8 cellular contexts compared by ENCODE assay signal in the genomic region with DNA sequence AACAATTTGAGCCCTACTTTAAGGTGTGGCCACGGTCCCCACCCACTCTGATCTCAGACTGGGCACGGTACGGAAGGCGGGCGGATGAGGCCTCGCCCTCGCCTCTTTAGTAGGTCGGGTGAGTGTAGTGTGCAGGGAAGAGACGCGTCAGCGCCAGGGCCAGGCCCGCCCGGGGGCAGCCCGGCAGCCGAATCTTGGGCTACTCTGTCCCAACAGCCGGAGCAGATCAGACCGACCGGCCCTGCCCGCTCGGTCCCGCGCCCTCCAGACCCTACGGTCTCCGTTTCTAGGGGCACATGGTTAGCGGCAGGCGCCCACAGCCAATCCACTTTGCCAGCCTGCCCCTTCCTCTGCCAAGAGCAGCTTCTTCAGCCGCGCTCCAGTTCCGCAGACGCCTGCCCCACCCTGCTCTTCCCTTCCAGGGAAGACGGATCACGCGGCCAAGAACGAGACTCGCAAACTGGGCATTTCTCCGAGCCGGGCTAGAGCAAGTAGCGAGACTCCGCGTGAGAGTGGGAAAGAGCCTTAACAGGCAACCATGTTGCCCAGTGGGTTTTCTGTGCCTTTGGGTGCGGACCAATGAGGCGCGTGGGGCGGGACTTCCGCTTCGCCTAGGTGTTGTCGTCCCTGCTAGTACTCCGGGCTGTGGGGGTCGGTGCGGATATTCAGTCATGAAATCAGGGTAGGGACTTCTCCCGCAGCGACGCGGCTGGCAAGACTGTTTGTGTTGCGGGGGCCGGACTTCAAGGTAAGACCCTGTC.
DNase-seq lines count a peak whose midpoint lies in the region; ATAC-seq and TF ChIP-seq lines count a peak whose summit lies in the region.

A gene with protein sequence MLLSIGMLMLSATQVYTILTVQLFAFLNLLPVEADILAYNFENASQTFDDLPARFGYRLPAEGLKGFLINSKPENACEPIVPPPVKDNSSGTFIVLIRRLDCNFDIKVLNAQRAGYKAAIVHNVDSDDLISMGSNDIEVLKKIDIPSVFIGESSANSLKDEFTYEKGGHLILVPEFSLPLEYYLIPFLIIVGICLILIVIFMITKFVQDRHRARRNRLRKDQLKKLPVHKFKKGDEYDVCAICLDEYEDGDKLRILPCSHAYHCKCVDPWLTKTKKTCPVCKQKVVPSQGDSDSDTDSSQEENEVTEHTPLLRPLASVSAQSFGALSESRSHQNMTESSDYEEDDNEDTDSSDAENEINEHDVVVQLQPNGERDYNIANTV (plus strand): TSS at position 610 of the 761 bp plus-strand sequence. CDS start 32,812 bp downstream, outside the sequence.

- ATAC-seq in GM19035 (IDR thresholded peaks at IDR 0.05; ENCODE audit: unreplicated experiment) (peak; percentile 91), HG03342 (IDR thresholded peaks at IDR 0.05; ENCODE audit: unreplicated experiment) (peak; percentile 93)

- DNase-seq in AG10803 (ENCODE audit: low read depth) (peak; percentile 97), NCI-H345 treated with DMSO at 0.1 percent for 48 hours (lab: John Stamatoyannopoulos, UW; ENCODE audit: unreplicated experiment) (peak; percentile 75), caudate nucleus (lab: John Stamatoyannopoulos, UW) (peak; percentile 86 to 99 (median 97)), inferior parietal cortex (ENCODE audit: extremely low spot score) (peak; percentile 98), smooth muscle cell of the brain vasculature (ENCODE audit: low read depth, low spot score) (peak; percentile 85)
- DNase-seq in activated CD4-positive, CD25-positive, alpha-beta regulatory T cell (lab: John Stamatoyannopoulos, UW), result peak; percentile 84 to 92 (median 88)

- TF ChIP-seq CTCF in AG10803 (conservative IDR thresholded peaks at IDR 0.05; ENCODE audit: low read length), result no peak

- H3K27ac ChIP-seq in caudate nucleus (ENCODE audit: low read depth, low read length), result peak within 1 kb of the TSS; percentile 97

- peak within 1 kb of the TSS; percentile 83 for H3K4me3 ChIP-seq in AG10803 (ENCODE audit: low read length)

Comparison
In these comparisons a context has a peak if more than half of its experiments do, and no peak if none do; other contexts are left out.
1. Peak in every context shown above with its lines: DNase-seq, ATAC-seq, H3K4me3 ChIP-seq and H3K27ac ChIP-seq.